1 cellular context compared by ENCODE assay signal in genomic region chr20:31867011-31867410, GRCh38.
TF ChIP-seq lines count a peak whose summit lies in the region.

No MANE protein-coding gene starts in this region.

TF ChIP-seq in H1, 55 proteins besides CTCF, POLR2A, EP300 and RAD21:
- TF ChIP-seq MAX (IDR thresholded peaks at IDR 0.05), result no peak
- TF ChIP-seq ZNF274 (IDR thresholded peaks at IDR 0.05; ENCODE audit: borderline replicate concordance, extremely low read depth, low read length), result no peak
- no peak for TF ChIP-seq BACH1 (IDR thresholded peaks at IDR 0.05; ENCODE audit: low read length)
- no peak for TF ChIP-seq YY1 (IDR thresholded peaks at IDR 0.05; ENCODE audit: low read depth, low read length)
- no peak for TF ChIP-seq NANOG (IDR thresholded peaks at IDR 0.05; ENCODE audit: insufficient read depth, low read depth, low read length, poor library complexity, severe bottlenecking)
- TF ChIP-seq CEBPB (IDR thresholded peaks at IDR 0.05; ENCODE audit: low read depth, low read length), result no peak
- no peak for TF ChIP-seq SP1 (IDR thresholded peaks at IDR 0.05; ENCODE audit: low read depth, low read length)
- TF ChIP-seq POU5F1 (IDR thresholded peaks at IDR 0.05; ENCODE audit: low read depth, low read length), result no peak
TF ChIP-seq in H1: peak in this region for 0.
